Comparison of ENCODE assay signal across 1 cellular context in genomic region chr1:230145505-230145899, GRCh38.
TF ChIP-seq lines count a peak whose summit lies in the region.

No MANE protein-coding gene starts in this region.

TF ChIP-seq in HEK293, 187 proteins besides CTCF, POLR2A, EP300 and RAD21 (continued from another document and continues in another):
- TF ChIP-seq ZNF558 (tag by site-specific recombination; IDR thresholded peaks at IDR 0.05) (no peak), ZNF311 (tag by site-specific recombination; IDR thresholded peaks at IDR 0.05; ENCODE audit: borderline replicate concordance) (no peak), ZNF2 (tag by site-specific recombination; IDR thresholded peaks at IDR 0.05) (no peak), ZNF629 (tag by site-specific recombination; IDR thresholded peaks at IDR 0.05) (peak; percentile 93), ZBTB26 (tag by site-specific recombination; optimal IDR thresholded peaks at IDR 0.05) (no peak), ZNF521 (tag by site-specific recombination; IDR thresholded peaks at IDR 0.05) (no peak), ZNF426 (tag by site-specific recombination; IDR thresholded peaks at IDR 0.05) (no peak), ZNF830 (tag by site-specific recombination; IDR thresholded peaks at IDR 0.05; ENCODE audit: low read depth) (no peak), ZNF776 (tag by site-specific recombination; IDR thresholded peaks at IDR 0.05; ENCODE audit: borderline replicate concordance) (peak; percentile 93; the same call in 1 of the 2 replicates), ZNF350 (tag by site-specific recombination; IDR thresholded peaks at IDR 0.05) (no peak; the same call in 1 of the 2 replicates), ZNF555 (tag by site-specific recombination; conservative IDR thresholded peaks at IDR 0.05) (no peak), HOXD13 (CRISPR knock-in tag; IDR thresholded peaks at IDR 0.05; ENCODE audit: borderline replicate concordance) (no peak), BCL6B (tag by site-specific recombination; IDR thresholded peaks at IDR 0.05) (no peak), ZNF777 (tag by site-specific recombination; IDR thresholded peaks at IDR 0.05; ENCODE audit: borderline replicate concordance) (no peak), HOXA7 (CRISPR knock-in tag; IDR thresholded peaks at IDR 0.05; ENCODE audit: borderline replicate concordance) (no peak), ZNF366 (tag by site-specific recombination; conservative IDR thresholded peaks at IDR 0.05) (no peak; the same call in 1 of the 2 replicates), ZNF600 (tag by site-specific recombination; IDR thresholded peaks at IDR 0.05) (peak; percentile 76), ZNF416 (tag by site-specific recombination; IDR thresholded peaks at IDR 0.05) (no peak), ZNF48 (tag by site-specific recombination; IDR thresholded peaks at IDR 0.05) (no peak), KLF9 (tag by site-specific recombination; IDR thresholded peaks at IDR 0.05; ENCODE audit: low read depth) (no peak), ZNF560 (tag by site-specific recombination; IDR thresholded peaks at IDR 0.05; ENCODE audit: borderline replicate concordance) (no peak), ZNF19 (tag by site-specific recombination; IDR thresholded peaks at IDR 0.05; ENCODE audit: low read depth) (no peak), ZNF701 (tag by site-specific recombination; IDR thresholded peaks at IDR 0.05) (no peak), ZNF610 (tag by site-specific recombination; IDR thresholded peaks at IDR 0.05; ENCODE audit: borderline replicate concordance) (no peak; the same call in 1 of the 2 replicates), ZNF148 (tag by site-specific recombination; IDR thresholded peaks at IDR 0.05; ENCODE audit: borderline replicate concordance) (no peak), ZNF239 (tag by site-specific recombination; IDR thresholded peaks at IDR 0.05) (no peak), ZNF529 (tag by site-specific recombination; IDR thresholded peaks at IDR 0.05; ENCODE audit: insufficient replicate concordance) (peak; percentile 34), ZSCAN4 (tag by site-specific recombination; IDR thresholded peaks at IDR 0.05) (no peak), ZNF121 (tag by site-specific recombination; IDR thresholded peaks at IDR 0.05) (no peak; the same call in 1 of the 2 replicates), RBAK (tag by site-specific recombination; IDR thresholded peaks at IDR 0.05) (no peak), KLF8 (tag by site-specific recombination; IDR thresholded peaks at IDR 0.05) (no peak), ZNF354C (tag by site-specific recombination; IDR thresholded peaks at IDR 0.05; ENCODE audit: borderline replicate concordance, low read depth) (no peak), ZNF791 (tag by site-specific recombination; IDR thresholded peaks at IDR 0.05) (no peak), ZNF23 (tag by site-specific recombination; IDR thresholded peaks at IDR 0.05; ENCODE audit: borderline replicate concordance) (no peak), ZNF16 (tag by site-specific recombination; IDR thresholded peaks at IDR 0.05; ENCODE audit: low read depth) (no peak), ZNF623 (tag by site-specific recombination; IDR thresholded peaks at IDR 0.05) (no peak), ZNF280D (tag by site-specific recombination; IDR thresholded peaks at IDR 0.05) (no peak), ZNF292 (tag by site-specific recombination; IDR thresholded peaks at IDR 0.05; ENCODE audit: borderline replicate concordance, low read depth) (no peak)
- TF ChIP-seq, protein P1, sequence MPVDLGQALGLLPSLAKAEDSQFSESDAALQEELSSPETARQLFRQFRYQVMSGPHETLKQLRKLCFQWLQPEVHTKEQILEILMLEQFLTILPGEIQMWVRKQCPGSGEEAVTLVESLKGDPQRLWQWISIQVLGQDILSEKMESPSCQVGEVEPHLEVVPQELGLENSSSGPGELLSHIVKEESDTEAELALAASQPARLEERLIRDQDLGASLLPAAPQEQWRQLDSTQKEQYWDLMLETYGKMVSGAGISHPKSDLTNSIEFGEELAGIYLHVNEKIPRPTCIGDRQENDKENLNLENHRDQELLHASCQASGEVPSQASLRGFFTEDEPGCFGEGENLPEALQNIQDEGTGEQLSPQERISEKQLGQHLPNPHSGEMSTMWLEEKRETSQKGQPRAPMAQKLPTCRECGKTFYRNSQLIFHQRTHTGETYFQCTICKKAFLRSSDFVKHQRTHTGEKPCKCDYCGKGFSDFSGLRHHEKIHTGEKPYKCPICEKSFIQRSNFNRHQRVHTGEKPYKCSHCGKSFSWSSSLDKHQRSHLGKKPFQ (tag by site-specific recombination; IDR thresholded peaks at IDR 0.05): no peak
- TF ChIP-seq, protein P2, sequence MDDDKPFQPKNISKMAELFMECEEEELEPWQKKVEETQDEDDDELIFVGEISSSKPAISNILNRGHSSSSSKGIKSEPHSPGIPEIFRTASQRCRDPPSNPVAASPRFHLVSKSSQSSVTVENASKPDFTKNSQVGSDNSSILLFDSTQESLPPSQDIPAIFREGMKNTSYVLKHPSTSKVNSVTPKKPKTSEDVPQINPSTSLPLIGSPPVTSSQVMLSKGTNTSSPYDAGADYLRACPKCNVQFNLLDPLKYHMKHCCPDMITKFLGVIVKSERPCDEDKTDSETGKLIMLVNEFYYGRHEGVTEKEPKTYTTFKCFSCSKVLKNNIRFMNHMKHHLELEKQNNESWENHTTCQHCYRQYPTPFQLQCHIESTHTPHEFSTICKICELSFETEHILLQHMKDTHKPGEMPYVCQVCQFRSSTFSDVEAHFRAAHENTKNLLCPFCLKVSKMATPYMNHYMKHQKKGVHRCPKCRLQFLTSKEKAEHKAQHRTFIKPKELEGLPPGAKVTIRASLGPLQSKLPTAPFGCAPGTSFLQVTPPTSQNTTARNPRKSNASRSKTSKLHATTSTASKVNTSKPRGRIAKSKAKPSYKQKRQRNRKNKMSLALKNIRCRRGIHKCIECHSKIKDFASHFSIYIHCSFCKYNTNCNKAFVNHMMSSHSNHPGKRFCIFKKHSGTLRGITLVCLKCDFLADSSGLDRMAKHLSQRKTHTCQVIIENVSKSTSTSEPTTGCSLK (tag by site-specific recombination; IDR thresholded peaks at IDR 0.05): no peak
- TF ChIP-seq, protein P3, sequence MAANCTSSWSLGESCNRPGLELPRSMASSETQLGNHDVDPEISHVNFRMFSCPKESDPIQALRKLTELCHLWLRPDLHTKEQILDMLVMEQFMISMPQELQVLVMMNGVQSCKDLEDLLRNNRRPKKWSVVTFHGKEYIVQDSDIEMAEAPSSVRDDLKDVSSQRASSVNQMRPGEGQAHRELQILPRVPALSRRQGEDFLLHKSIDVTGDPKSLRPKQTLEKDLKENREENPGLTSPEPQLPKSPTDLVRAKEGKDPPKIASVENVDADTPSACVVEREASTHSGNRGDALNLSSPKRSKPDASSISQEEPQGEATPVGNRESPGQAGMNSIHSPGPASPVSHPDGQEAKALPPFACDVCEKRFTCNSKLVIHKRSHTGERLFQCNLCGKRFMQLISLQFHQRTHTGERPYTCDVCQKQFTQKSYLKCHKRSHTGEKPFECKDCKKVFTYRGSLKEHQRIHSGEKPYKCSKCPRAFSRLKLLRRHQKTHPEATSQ (tag by site-specific recombination; IDR thresholded peaks at IDR 0.05): no peak
- TF ChIP-seq, protein P4, sequence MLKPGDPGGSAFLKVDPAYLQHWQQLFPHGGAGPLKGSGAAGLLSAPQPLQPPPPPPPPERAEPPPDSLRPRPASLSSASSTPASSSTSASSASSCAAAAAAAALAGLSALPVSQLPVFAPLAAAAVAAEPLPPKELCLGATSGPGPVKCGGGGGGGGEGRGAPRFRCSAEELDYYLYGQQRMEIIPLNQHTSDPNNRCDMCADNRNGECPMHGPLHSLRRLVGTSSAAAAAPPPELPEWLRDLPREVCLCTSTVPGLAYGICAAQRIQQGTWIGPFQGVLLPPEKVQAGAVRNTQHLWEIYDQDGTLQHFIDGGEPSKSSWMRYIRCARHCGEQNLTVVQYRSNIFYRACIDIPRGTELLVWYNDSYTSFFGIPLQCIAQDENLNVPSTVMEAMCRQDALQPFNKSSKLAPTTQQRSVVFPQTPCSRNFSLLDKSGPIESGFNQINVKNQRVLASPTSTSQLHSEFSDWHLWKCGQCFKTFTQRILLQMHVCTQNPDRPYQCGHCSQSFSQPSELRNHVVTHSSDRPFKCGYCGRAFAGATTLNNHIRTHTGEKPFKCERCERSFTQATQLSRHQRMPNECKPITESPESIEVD (tag by site-specific recombination; IDR thresholded peaks at IDR 0.05): peak; percentile 72
- TF ChIP-seq, protein P5, sequence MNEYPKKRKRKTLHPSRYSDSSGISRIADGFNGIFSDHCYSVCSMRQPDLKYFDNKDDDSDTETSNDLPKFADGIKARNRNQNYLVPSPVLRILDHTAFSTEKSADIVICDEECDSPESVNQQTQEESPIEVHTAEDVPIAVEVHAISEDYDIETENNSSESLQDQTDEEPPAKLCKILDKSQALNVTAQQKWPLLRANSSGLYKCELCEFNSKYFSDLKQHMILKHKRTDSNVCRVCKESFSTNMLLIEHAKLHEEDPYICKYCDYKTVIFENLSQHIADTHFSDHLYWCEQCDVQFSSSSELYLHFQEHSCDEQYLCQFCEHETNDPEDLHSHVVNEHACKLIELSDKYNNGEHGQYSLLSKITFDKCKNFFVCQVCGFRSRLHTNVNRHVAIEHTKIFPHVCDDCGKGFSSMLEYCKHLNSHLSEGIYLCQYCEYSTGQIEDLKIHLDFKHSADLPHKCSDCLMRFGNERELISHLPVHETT (tag by site-specific recombination; IDR thresholded peaks at IDR 0.05): no peak
- TF ChIP-seq, protein P6, sequence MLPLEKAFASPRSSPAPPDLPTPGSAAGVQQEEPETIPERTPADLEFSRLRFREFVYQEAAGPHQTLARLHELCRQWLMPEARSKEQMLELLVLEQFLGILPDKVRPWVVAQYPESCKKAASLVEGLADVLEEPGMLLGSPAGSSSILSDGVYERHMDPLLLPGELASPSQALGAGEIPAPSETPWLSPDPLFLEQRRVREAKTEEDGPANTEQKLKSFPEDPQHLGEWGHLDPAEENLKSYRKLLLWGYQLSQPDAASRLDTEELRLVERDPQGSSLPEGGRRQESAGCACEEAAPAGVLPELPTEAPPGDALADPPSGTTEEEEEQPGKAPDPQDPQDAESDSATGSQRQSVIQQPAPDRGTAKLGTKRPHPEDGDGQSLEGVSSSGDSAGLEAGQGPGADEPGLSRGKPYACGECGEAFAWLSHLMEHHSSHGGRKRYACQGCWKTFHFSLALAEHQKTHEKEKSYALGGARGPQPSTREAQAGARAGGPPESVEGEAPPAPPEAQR (tag by site-specific recombination; IDR thresholded peaks at IDR 0.05): no peak
